Comparison of ENCODE assay signal across 9 cellular contexts in the genomic region with DNA sequence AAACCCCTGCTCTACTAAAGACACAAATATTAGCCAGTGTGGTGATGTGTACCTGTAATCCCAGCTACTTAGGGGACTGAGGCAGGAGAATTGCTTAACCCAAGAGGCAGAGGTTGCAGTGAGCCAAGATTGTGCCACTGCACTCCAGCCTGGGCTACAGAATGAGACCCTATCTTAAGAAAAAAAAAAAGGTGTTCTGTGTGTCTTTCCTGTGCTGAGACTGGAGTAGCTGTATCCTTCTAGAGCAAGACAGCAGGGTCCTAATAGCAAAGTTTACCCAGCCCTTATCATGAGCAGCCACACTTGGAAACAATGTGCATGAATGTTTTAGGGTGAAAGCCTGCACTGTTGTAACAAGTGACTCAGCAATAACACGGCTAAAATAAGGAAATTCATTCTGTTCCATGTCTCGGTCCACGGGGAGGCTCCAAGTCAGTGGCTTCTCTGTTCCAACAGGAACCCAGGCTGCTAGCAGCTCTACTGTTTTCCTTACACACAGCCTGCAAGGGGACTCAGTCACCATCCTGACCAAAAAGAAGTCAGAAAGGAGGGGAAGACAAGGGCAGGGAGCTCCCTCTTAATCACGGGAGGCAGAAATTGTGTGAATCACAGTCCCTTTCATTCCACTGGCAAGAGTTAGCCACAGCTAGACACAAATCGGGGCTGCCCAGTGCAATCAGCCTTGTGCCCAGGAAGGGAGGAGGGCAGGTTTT. TPM values are rescaled to one million over a fixed set of nuclear protein-coding genes. Genes with fewer than 3 reads are reported as not detected.
DNase-seq lines count a peak whose midpoint lies in the region; ATAC-seq and TF ChIP-seq lines count a peak whose summit lies in the region.
"Had no signal": no experiment of that assay in that cellular context is flagged by ENCODE, and none has a peak within 500 bp of the region (broad histone marks: within the 10 kb centered on the region; RNA-seq: fewer than 3 reads in every experiment).

No MANE protein-coding gene starts in this region.

- no peak overlapping the region for H3K27ac ChIP-seq in RWPE2 (ENCODE audit: poor library complexity, severe bottlenecking)
- no peak overlapping the region for H3K27ac ChIP-seq in neuronal stem cell (replicated peaks; ENCODE audit: low read length)
- H3K27ac ChIP-seq: VCaP had no signal

- no peak overlapping the region for H3K9ac ChIP-seq in neuronal stem cell (ENCODE audit: low read depth, low read length, poor library complexity)

- no peak overlapping the region for H4K91ac ChIP-seq in neuronal stem cell (ENCODE audit: low read depth, low read length, poor library complexity)

- WGBS in neuronal stem cell (ENCODE audit: extremely low coverage in 2 of 2, insufficient read length in 2 of 2, insufficient replicate concordance in 1 of 2), 2 donors: no CpG with 5 or more reads among the region's 5 CpGs

- H2AFZ ChIP-seq in neuronal stem cell (ENCODE audit: low read length): peak overlapping the region; percentile 58

- no peaks in the 10 kb centered on the region for H3K79me1 ChIP-seq in neuronal stem cell (ENCODE audit: low read depth, low read length)

- H3K4me2 ChIP-seq in neuronal stem cell (ENCODE audit: insufficient read depth, low read length, poor library complexity, severe bottlenecking): no peak overlapping the region

- no peak overlapping the region for H2BK120ac ChIP-seq in neuronal stem cell (ENCODE audit: low read depth, low read length)

- H2AK5ac ChIP-seq in neuronal stem cell (ENCODE audit: low read depth, low read length): no peak overlapping the region

- DNase-seq in CMK (ENCODE audit: low read depth) (peak; percentile 46), RWPE2 (ENCODE audit: low spot score) (no peak), fibroblast of mammary gland (ENCODE audit: low read depth) (peak; percentile 63), neuronal stem cell (ENCODE audit: low spot score) (no peak), T-helper 2 cell (no peak), NCI-H82 treated with DMSO at 0.1 percent for 48 hours (lab: John Stamatoyannopoulos, UW; ENCODE audit: unreplicated experiment) (no peak), COR-L47 (lab: John Stamatoyannopoulos, UW) (no peak)
- DNase-seq in stimulated activated CD4-positive, alpha-beta T cell treated with anti-CD3 and anti-CD28 coated beads, Interleukin-12 subunit alpha, Interleukin-12 subunit beta, amount 100 ng/mL, for 4 hours: no peak

- ATAC-seq in RWPE2 (ENCODE audit: low read depth): peak; percentile 59

- H3K23ac ChIP-seq in neuronal stem cell (ENCODE audit: low read depth, low read length, poor library complexity): no peak overlapping the region

- H3K9me3 ChIP-seq in RWPE2 (ENCODE audit: severe bottlenecking): no peaks in the 10 kb centered on the region
- H3K9me3 ChIP-seq in neuronal stem cell (replicated peaks in 1 of 2; ENCODE audit: control insufficient read depth in 2 of 2, insufficient read depth in 1 of 2, low read depth in 1 of 2, low read length in 2 of 2): no peaks in the 10 kb centered on the region

- no peak overlapping the region for H4K8ac ChIP-seq in neuronal stem cell (ENCODE audit: low read depth, low read length)

- no peaks in the 10 kb centered on the region for H3K27me3 ChIP-seq in RWPE2 (ENCODE audit: insufficient read depth, poor library complexity, severe bottlenecking)
- H3K27me3 ChIP-seq in neuronal stem cell (ENCODE audit: control insufficient read depth in 3 of 3, insufficient read depth in 3 of 3, low read depth in 1 of 3, low read length in 3 of 3): no peaks in the 10 kb centered on the region

- no peaks in the 10 kb centered on the region for H3K4me1 ChIP-seq in RWPE2 (ENCODE audit: insufficient read depth, poor library complexity, severe bottlenecking)
- H3K4me1 ChIP-seq in neuronal stem cell (ENCODE audit: control insufficient read depth in 2 of 2, insufficient read depth in 1 of 2, low read depth in 1 of 2, low read length in 2 of 2): no peaks in the 10 kb centered on the region

- H2BK5ac ChIP-seq in neuronal stem cell (ENCODE audit: low read length): no peak overlapping the region

- TF ChIP-seq CTCF in RWPE2 (IDR thresholded peaks at IDR 0.05; ENCODE audit: poor library complexity, severe bottlenecking) (no peak), fibroblast of mammary gland (conservative IDR thresholded peaks at IDR 0.05; ENCODE audit: control insufficient read depth, insufficient read depth, low read depth, low read length) (no peak)

- no peak overlapping the region for H2BK15ac ChIP-seq in neuronal stem cell (ENCODE audit: low read length)

- H3K18ac ChIP-seq in neuronal stem cell (ENCODE audit: low read length): no peak overlapping the region

- H3K36me3 ChIP-seq in RWPE2 (ENCODE audit: low read depth) (no peaks in the 10 kb centered on the region), neuronal stem cell (replicated peaks in 1 of 2; ENCODE audit: control insufficient read depth in 2 of 2, insufficient read depth in 2 of 2, low read length in 2 of 2) (no peaks in the 10 kb centered on the region)

- H2BK12ac ChIP-seq in neuronal stem cell (ENCODE audit: low read length): no peak overlapping the region

- H3K14ac ChIP-seq in neuronal stem cell (ENCODE audit: low read length): no peak overlapping the region

- H3K4me3 ChIP-seq in RWPE2 (ENCODE audit: severe bottlenecking): no peak overlapping the region
- no peak overlapping the region for H3K4me3 ChIP-seq in fibroblast of mammary gland (ENCODE audit: control insufficient read depth, low read depth, low read length)
- no peak overlapping the region for H3K4me3 ChIP-seq in neuronal stem cell (ENCODE audit: low read length in 2 of 2)

- H3K4ac ChIP-seq in neuronal stem cell (ENCODE audit: low read length): no peak overlapping the region

RNA-seq across cellular contexts. Expression of a gene that starts 7.1 kb away (rescaled TPM):
- polyA plus RNA-seq in neuronal stem cell (2013, experiment 1 of 2): 0.01 TPM
- polyA plus RNA-seq in neuronal stem cell (2013, experiment 2 of 2): 0.03 TPM

Comparison
In these comparisons a context has a peak if more than half of its experiments do, and no peak if none do; other contexts are left out.
1. DNase-seq: peak in CMK (single experiment) and fibroblast of mammary gland (single experiment); none in RWPE2 (single experiment), neuronal stem cell (single experiment), T-helper 2 cell (0 of 5), NCI-H82 treated with DMSO at 0.1 percent for 48 hours (single experiment), COR-L47 (single experiment) and stimulated activated CD4-positive, alpha-beta T cell treated with anti-CD3 and anti-CD28 coated beads, Interleukin-12 subunit alpha, Interleukin-12 subunit beta, amount 100 ng/mL, for 4 hours (single experiment).